ENCODE assay signal across 9 cellular contexts in genomic region chr1:66275601-66276023, GRCh38.
A peak's percentile ranks its signal among the peaks of the same experiment; 100 is the strongest.
DNase-seq lines count a peak whose midpoint lies in the region; ATAC-seq and TF ChIP-seq lines count a peak whose summit lies in the region.
"Had no signal": no experiment of that assay in that cellular context is flagged by ENCODE, and none has a peak within 500 bp of the region (broad histone marks: within the 10 kb centered on the region; RNA-seq: fewer than 3 reads in every experiment).

No MANE protein-coding gene starts in this region.

- H3K9me3 ChIP-seq in CD4-positive, CD25-positive, alpha-beta regulatory T cell (ENCODE audit: control insufficient read depth in 2 of 2, low read length in 2 of 2), result no peaks in the 10 kb centered on the region
- H3K9me3 ChIP-seq in OCI-LY1 (ENCODE audit: low read length) (no peaks in the 10 kb centered on the region), colonic mucosa (no peaks in the 10 kb centered on the region), neural progenitor cell (ENCODE audit: low read depth) (no peaks in the 10 kb centered on the region)

- intact Hi-C loops in colonic mucosa (cut with DNase I), result loop anchor here (5.0 kb wide), 1 partner anchor 62 kb away; no protein-coding TSS in a partner anchor

- H3K79me2 ChIP-seq in OCI-LY1 (ENCODE audit: insufficient read depth, low read length) (no peaks in the 10 kb centered on the region), neural progenitor cell (ENCODE audit: low read depth) (no peaks in the 10 kb centered on the region)

- DNase-seq in CD4-positive, CD25-positive, alpha-beta regulatory T cell, result peak in 1 of 3 donors; percentile 58
- DNase-seq in colonic mucosa, result no peak
- no peak for DNase-seq in neural progenitor cell (ENCODE audit: low spot score)
- DNase-seq in activated CD4-positive, CD25-positive, alpha-beta regulatory T cell (lab: John Stamatoyannopoulos, UW), result no peak
- no peak for DNase-seq in RPMI8226
- DNase-seq: NCI-H774 had no signal

- peak overlapping the region; percentile 70 for H3K4me3 ChIP-seq in CD4-positive, CD25-positive, alpha-beta regulatory T cell (ENCODE audit: low read depth, low read length)
- no peak overlapping the region for H3K4me3 ChIP-seq in OCI-LY1 (ENCODE audit: low read depth, low read length, poor library complexity, severe bottlenecking)
- H3K4me3 ChIP-seq in colonic mucosa, result no peak overlapping the region
- no peak overlapping the region for H3K4me3 ChIP-seq in neural progenitor cell

- H3K27me3 ChIP-seq in CD4-positive, CD25-positive, alpha-beta regulatory T cell (ENCODE audit: control insufficient read depth, insufficient read depth, low read length), result no peaks in the 10 kb centered on the region
- H3K27me3 ChIP-seq in OCI-LY1 (ENCODE audit: insufficient read depth, low read length) (no peaks in the 10 kb centered on the region), colonic mucosa (no peaks in the 10 kb centered on the region), neural progenitor cell (no peaks in the 10 kb centered on the region)

- peak overlapping the region; percentile 77 to 91 (median 90) for H3K27ac Mint-ChIP-seq in CD4-positive, CD25-positive, alpha-beta regulatory T cell
- no peak overlapping the region for H3K27ac Mint-ChIP-seq in neural progenitor cell

- no peak overlapping the region; the same call in 1 of the 2 replicates for H3K9ac ChIP-seq in OCI-LY1 (ENCODE audit: low read length)
- no peak overlapping the region for H3K9ac ChIP-seq in colonic mucosa (ENCODE audit: low read depth in 2 of 2, low read length in 2 of 2)
- H3K9ac ChIP-seq in neural progenitor cell, result no peak overlapping the region

- H3K27ac ChIP-seq in CD4-positive, CD25-positive, alpha-beta regulatory T cell (ENCODE audit: insufficient read depth, low read length, poor library complexity, severe bottlenecking), result peak overlapping the region; percentile 58
- H3K27ac ChIP-seq in OCI-LY1 (ENCODE audit: low read depth, low read length, poor library complexity, severe bottlenecking) (peak overlapping the region; percentile 53), colonic mucosa (peak overlapping the region; percentile 39), neural progenitor cell (no peak overlapping the region)

- no peaks in the 10 kb centered on the region for H3K36me3 ChIP-seq in CD4-positive, CD25-positive, alpha-beta regulatory T cell (ENCODE audit: control insufficient read depth, insufficient read depth, low read length)
- H3K36me3 ChIP-seq in OCI-LY1 (ENCODE audit: insufficient read depth, low read length) (no peaks in the 10 kb centered on the region), colonic mucosa (no peaks in the 10 kb centered on the region), neural progenitor cell (no peaks in the 10 kb centered on the region)

- ATAC-seq in CD4-positive, CD25-positive, alpha-beta regulatory T cell (ENCODE audit: low read depth in 2 of 2), result no peak
- ATAC-seq in GM21381 (IDR thresholded peaks at IDR 0.05; ENCODE audit: unreplicated experiment) (no peak), HG02642 (IDR thresholded peaks at IDR 0.05; ENCODE audit: poor library complexity, unreplicated experiment) (no peak)

- H3K4me3 Mint-ChIP-seq in CD4-positive, CD25-positive, alpha-beta regulatory T cell, result peak overlapping the region; percentile 21 to 83 (median 77)
- no peak overlapping the region for H3K4me3 Mint-ChIP-seq in neural progenitor cell

- H2AFZ ChIP-seq in OCI-LY1 (ENCODE audit: low read length) (no peak overlapping the region), neural progenitor cell (replicated peaks) (peak overlapping the region; percentile 68)

- no peaks in the 10 kb centered on the region for H4K20me1 ChIP-seq in OCI-LY1 (ENCODE audit: insufficient read depth, low read length)
- H4K20me1 ChIP-seq in neural progenitor cell (ENCODE audit: low read depth), result no peaks in the 10 kb centered on the region

- peaks cover 52 to 87% (median 65%) of the 10 kb centered on the region in 4 donors for H3K4me1 Mint-ChIP-seq in CD4-positive, CD25-positive, alpha-beta regulatory T cell
- H3K4me1 Mint-ChIP-seq in neural progenitor cell, result peaks cover 27% of the 10 kb centered on the region

- H3K4me2 ChIP-seq in OCI-LY1 (ENCODE audit: low read length) (peak overlapping the region; percentile 20; the same call in 1 of the 2 replicates), neural progenitor cell (no peak overlapping the region)

- H3K27me3 Mint-ChIP-seq in CD4-positive, CD25-positive, alpha-beta regulatory T cell, result no peaks in the 10 kb centered on the region
- H3K27me3 Mint-ChIP-seq in neural progenitor cell (ENCODE audit: insufficient read depth, low read depth), result no peaks in the 10 kb centered on the region

- H3F3A ChIP-seq in OCI-LY1 (ENCODE audit: insufficient read depth, low read length) (no peaks in the 10 kb centered on the region), neural progenitor cell (ENCODE audit: low read depth) (no peaks in the 10 kb centered on the region)

- H3K9me2 ChIP-seq in OCI-LY1 (ENCODE audit: low read depth, low read length), result no peaks in the 10 kb centered on the region

- H3K9me3 Mint-ChIP-seq in CD4-positive, CD25-positive, alpha-beta regulatory T cell, result peaks cover 0 to 1% (median 0%) of the 10 kb centered on the region in 7 donors
- no peaks in the 10 kb centered on the region for H3K9me3 Mint-ChIP-seq in neural progenitor cell

- TF ChIP-seq CTCF in OCI-LY1 (IDR thresholded peaks at IDR 0.05; ENCODE audit: low read length) (no peak), colonic mucosa (IDR thresholded peaks at IDR 0.05) (no peak), neural progenitor cell (IDR thresholded peaks at IDR 0.05) (no peak)

- no peaks in the 10 kb centered on the region for H3K36me3 Mint-ChIP-seq in CD4-positive, CD25-positive, alpha-beta regulatory T cell
- H3K36me3 Mint-ChIP-seq in neural progenitor cell, result no peaks in the 10 kb centered on the region

- peaks cover 45% of the 10 kb centered on the region for H3K4me1 ChIP-seq in CD4-positive, CD25-positive, alpha-beta regulatory T cell (ENCODE audit: control insufficient read depth, insufficient read depth, low read length, poor library complexity, severe bottlenecking)
- H3K4me1 ChIP-seq in OCI-LY1 (ENCODE audit: insufficient read depth, low read length, severe bottlenecking), result peaks cover 86% of the 10 kb centered on the region
- peaks cover 5% of the 10 kb centered on the region for H3K4me1 ChIP-seq in colonic mucosa
- H3K4me1 ChIP-seq in neural progenitor cell, result no peaks in the 10 kb centered on the region
